In genomic region chr3:135059580-135059979, GRCh38 we compare ENCODE assay signal across 8 cellular contexts.
"Had no signal": no experiment of that assay in that cellular context is flagged by ENCODE, and none has a peak within 500 bp of the region (broad histone marks: within the 10 kb centered on the region; RNA-seq: fewer than 3 reads in every experiment).

No MANE protein-coding gene starts in this region.

- H3K27ac Mint-ChIP-seq: HFFc6 had no signal

- H3K4me3 ChIP-seq: GM23248, HAP-1, K562 had no signal

- H3K36me3 ChIP-seq: HAP-1 had no signal

- H3K9ac ChIP-seq: GM23248 had no signal

- H3K27ac ChIP-seq: GM23248 had no signal

- H3K4me1 ChIP-seq: HAP-1 had no signal

- ATAC-seq: HCT116, K562 had no signal

- DNase-seq: GM23248, GOT3, H7, HFFc6, IMR-90 had no signal

- H3K9me3 ChIP-seq: HAP-1 had no signal

- H3K4me3 Mint-ChIP-seq: HFFc6 had no signal

- H2AFZ ChIP-seq: GM23248 had no signal
